9 cellular contexts compared by ENCODE assay signal in the genomic region with DNA sequence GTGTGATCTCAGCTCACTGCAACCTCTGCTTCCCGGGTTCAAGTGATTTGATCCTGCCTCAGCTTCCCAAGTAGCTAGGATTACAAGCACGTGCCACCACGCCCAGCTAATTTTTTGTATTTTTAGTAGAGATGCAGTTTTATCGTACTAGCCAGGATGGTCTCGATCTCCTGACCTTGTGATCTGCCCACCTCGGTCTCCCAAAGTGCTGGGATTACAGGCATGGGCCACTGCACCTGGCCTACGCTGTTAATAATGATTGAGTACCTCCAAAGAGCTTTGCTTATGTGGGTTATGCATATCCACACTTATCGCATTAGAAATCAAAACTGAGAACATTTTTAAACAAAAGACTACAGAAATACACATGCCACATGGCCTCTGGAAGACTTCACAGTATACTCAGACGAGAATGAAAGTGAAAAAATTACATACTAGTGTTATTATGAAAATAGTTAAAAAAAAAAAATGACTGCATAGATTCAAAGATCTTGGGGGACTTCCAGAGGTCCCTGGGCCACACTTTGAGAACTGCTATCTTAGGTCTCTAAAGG. TPM values are rescaled to one million over a fixed set of nuclear protein-coding genes. Genes with fewer than 3 reads are reported as not detected.
A peak's percentile ranks its signal among the peaks of the same experiment; 100 is the strongest.
DNase-seq lines count a peak whose midpoint lies in the region; ATAC-seq and TF ChIP-seq lines count a peak whose summit lies in the region.
"Had no signal": no experiment of that assay in that cellular context is flagged by ENCODE, and none has a peak within 500 bp of the region (broad histone marks: within the 10 kb centered on the region; RNA-seq: fewer than 3 reads in every experiment).

No MANE protein-coding gene starts in this region.

- peaks cover 3 to 8% of the 10 kb centered on the region in 2 donors for H3K4me1 Mint-ChIP-seq in natural killer cell treated with Interleukin-12 subunit alpha and Interleukin-12 subunit beta and Interleukin-15 and Interleukin-18, amount 100 ng/mL, for 72 hours (ENCODE audit: low read depth in 2 of 2)
- H3K4me1 Mint-ChIP-seq in natural killer cell, result no peaks in the 10 kb centered on the region

- H3K27ac Mint-ChIP-seq in natural killer cell treated with Interleukin-12 subunit alpha and Interleukin-12 subunit beta and Interleukin-15 and Interleukin-18, amount 100 ng/mL, for 72 hours, result peak overlapping the region; percentile 50 to 65
- no peak overlapping the region for H3K27ac Mint-ChIP-seq in natural killer cell
- H3K27ac Mint-ChIP-seq: B cell had no signal

- peak in 1 of 2 donors; percentile 62 for ATAC-seq in natural killer cell treated with Interleukin-12 subunit alpha and Interleukin-12 subunit beta and Interleukin-15 and Interleukin-18, amount 100 ng/mL, for 72 hours
- no peak for ATAC-seq in natural killer cell
- peak; percentile 82 for ATAC-seq in HG02610 (IDR thresholded peaks at IDR 0.05; ENCODE audit: unreplicated experiment)
- peak; percentile 82 for ATAC-seq in HG03565 (IDR thresholded peaks at IDR 0.05; ENCODE audit: unreplicated experiment)
- ATAC-seq in stimulated activated naive CD8-positive, alpha-beta T cell treated with anti-CD3 and anti-CD28 coated beads, Interleukin-15, Interleukin-2, amounts not matched to agents 100 U/mL and 50 U/mL, for 24 hours, result peak; percentile 74

- DNase-seq in natural killer cell treated with Interleukin-12 subunit alpha and Interleukin-12 subunit beta and Interleukin-15 and Interleukin-18, amount 100 ng/mL, for 72 hours (ENCODE audit: low spot score), result no peak
- DNase-seq in natural killer cell (no peak), D341Med (ENCODE audit: low spot score) (no peak), hippocampal formation (lab: John Stamatoyannopoulos, UW) (no peak), NCI-H2029 (lab: John Stamatoyannopoulos, UW) (no peak)
- no peak for DNase-seq in stimulated activated naive CD8-positive, alpha-beta T cell treated with anti-CD3 and anti-CD28 coated beads, Interleukin-15, Interleukin-2, amounts not matched to agents 100 U/mL and 50 U/mL, for 24 hours

- intact Hi-C loops in natural killer cell (cut with micrococcal nuclease), result no loop called here

- no peaks in the 10 kb centered on the region for H3K27me3 Mint-ChIP-seq in natural killer cell treated with Interleukin-12 subunit alpha and Interleukin-12 subunit beta and Interleukin-15 and Interleukin-18, amount 100 ng/mL, for 72 hours
- H3K27me3 Mint-ChIP-seq in natural killer cell (ENCODE audit: low read depth in 2 of 2), result no peaks in the 10 kb centered on the region
- H3K27me3 Mint-ChIP-seq: B cell had no signal

- H3K4me3 Mint-ChIP-seq in natural killer cell treated with Interleukin-12 subunit alpha and Interleukin-12 subunit beta and Interleukin-15 and Interleukin-18, amount 100 ng/mL, for 72 hours, result peak overlapping the region; percentile 12
- H3K4me3 Mint-ChIP-seq in natural killer cell, result no peak overlapping the region
- H3K4me3 Mint-ChIP-seq: B cell had no signal

- no peak for TF ChIP-seq CTCF in natural killer cell (IDR thresholded peaks at IDR 0.05)

- H3K36me3 Mint-ChIP-seq in natural killer cell treated with Interleukin-12 subunit alpha and Interleukin-12 subunit beta and Interleukin-15 and Interleukin-18, amount 100 ng/mL, for 72 hours, result no peaks in the 10 kb centered on the region
- H3K36me3 Mint-ChIP-seq in natural killer cell, result no peaks in the 10 kb centered on the region

- H3K9me3 Mint-ChIP-seq in natural killer cell treated with Interleukin-12 subunit alpha and Interleukin-12 subunit beta and Interleukin-15 and Interleukin-18, amount 100 ng/mL, for 72 hours, result no peaks in the 10 kb centered on the region
- H3K9me3 Mint-ChIP-seq in natural killer cell, result no peaks in the 10 kb centered on the region

RNA-seq across cellular contexts. Expression of gene RPP38, which starts 25.4 kb away (rescaled TPM):
- 10 to 100 TPM; 13.4 to 21.4 TPM for total RNA-seq in natural killer cell treated with Interleukin-12 subunit alpha and Interleukin-12 subunit beta and Interleukin-15 and Interleukin-18, amount 100 ng/mL, for 72 hours
- 10 to 100 TPM in 1 of 3 donors, 1 to 10 TPM in 2; 7.5 to 12.7 (median 8.4) TPM for total RNA-seq in natural killer cell

RNA-seq across cellular contexts. Expression of gene ACBD7, which starts 34.0 kb away (rescaled TPM):
- total RNA-seq in natural killer cell treated with Interleukin-12 subunit alpha and Interleukin-12 subunit beta and Interleukin-15 and Interleukin-18, amount 100 ng/mL, for 72 hours, result under 1 TPM; 0.90 to 0.98 TPM
- total RNA-seq in natural killer cell, result 1 to 10 TPM in 1 of 3 donors, under 1 TPM in 1, not detected in 1; 0.48 to 1.8 TPM

RNA-seq across cellular contexts. Expression of gene NMT2, which starts 45.9 kb away (rescaled TPM):
- 1 to 10 TPM; 3.4 to 8.6 TPM for total RNA-seq in natural killer cell treated with Interleukin-12 subunit alpha and Interleukin-12 subunit beta and Interleukin-15 and Interleukin-18, amount 100 ng/mL, for 72 hours
- 10 to 100 TPM; 18.9 to 34.9 (median 28.8) TPM for total RNA-seq in natural killer cell

Comparison
In these comparisons a context has a peak if more than half of its experiments do, and no peak if none do; other contexts are left out.
1. H3K27ac Mint-ChIP-seq: peak in natural killer cell treated with Interleukin-12 subunit alpha and Interleukin-12 subunit beta and Interleukin-15 and Interleukin-18, amount 100 ng/mL, for 72 hours (2 of 2); none in natural killer cell (0 of 2).
2. ATAC-seq: peak in HG02610 (single experiment), HG03565 (single experiment) and stimulated activated naive CD8-positive, alpha-beta T cell treated with anti-CD3 and anti-CD28 coated beads, Interleukin-15, Interleukin-2, amounts not matched to agents 100 U/mL and 50 U/mL, for 24 hours (single experiment); none in natural killer cell (0 of 3).